Comparison of ENCODE assay signal across 8 cellular contexts in genomic region chr7:22350466-22351328, GRCh38. TPM values are rescaled to one million over a fixed set of nuclear protein-coding genes. Genes with fewer than 3 reads are reported as not detected.
DNase-seq lines count a peak whose midpoint lies in the region; ATAC-seq and TF ChIP-seq lines count a peak whose summit lies in the region.

No MANE protein-coding gene starts in this region.

- ATAC-seq in GM19328 (IDR thresholded peaks at IDR 0.05; ENCODE audit: unreplicated experiment) (peak; percentile 50), HG03342 (IDR thresholded peaks at IDR 0.05; ENCODE audit: unreplicated experiment) (peak; percentile 55)

- peak; percentile 18 for DNase-seq in AG08395 (ENCODE audit: low spot score)
- DNase-seq in astrocyte of the spinal cord (ENCODE audit: low read depth, low spot score), result peak; percentile 13
- no peak for DNase-seq in lower leg skin (ENCODE audit: low spot score in 2 of 2)
- no peak for DNase-seq in activated CD4-positive, alpha-beta T cell treated with anti-CD3 and anti-CD28 coated beads, Interleukin-2, amount 50 U/mL, for 48 hours
- DNase-seq in head of caudate nucleus, result no peak
- DNase-seq in NOMO-1 treated with dmso at 0.1 percent for 144 hours (lab: John Stamatoyannopoulos, UW; ENCODE audit: unreplicated experiment), result no peak

- WGBS in lower leg skin, 2 donors, result 45 to 63% methylated on average over 2 of the region's 2 CpGs

- no peak for TF ChIP-seq POLR2A in lower leg skin (IDR thresholded peaks at IDR 0.05)

- intact Hi-C loops in lower leg skin (cut with DNase I; ENCODE audit: low total_unique reads) (no loop called here), head of caudate nucleus (cut with DNase I) (no loop called here)

- TF ChIP-seq CTCF in astrocyte of the spinal cord (IDR thresholded peaks at IDR 0.05; ENCODE audit: low read depth, low read length), result no peak
- TF ChIP-seq CTCF in lower leg skin (IDR thresholded peaks at IDR 0.05), result no peak

- in situ Hi-C loops in astrocyte of the spinal cord (cut with HindIII; ENCODE audit: low sequenced_read_pairs), result no loop called here

- H3K4me3 ChIP-seq in astrocyte of the spinal cord (ENCODE audit: low read depth, low read length) (no peak overlapping the region), lower leg skin (ENCODE audit: low read depth, poor library complexity, severe bottlenecking) (no peak overlapping the region)

RNA-seq across cellular contexts. Expression of gene RAPGEF5, which starts 6.3 kb away (rescaled TPM):
- 10 to 100 TPM; 19.4 to 47.7 (median 25.2) TPM for total RNA-seq in lower leg skin

Comparison
In these comparisons a context has a peak if more than half of its experiments do, and no peak if none do; other contexts are left out.
1. DNase-seq: peak in AG08395 (single experiment) and astrocyte of the spinal cord (single experiment); none in lower leg skin (0 of 2), activated CD4-positive, alpha-beta T cell treated with anti-CD3 and anti-CD28 coated beads, Interleukin-2, amount 50 U/mL, for 48 hours (0 of 2), head of caudate nucleus (0 of 42) and NOMO-1 treated with dmso at 0.1 percent for 144 hours (single experiment).